In the genomic region with DNA sequence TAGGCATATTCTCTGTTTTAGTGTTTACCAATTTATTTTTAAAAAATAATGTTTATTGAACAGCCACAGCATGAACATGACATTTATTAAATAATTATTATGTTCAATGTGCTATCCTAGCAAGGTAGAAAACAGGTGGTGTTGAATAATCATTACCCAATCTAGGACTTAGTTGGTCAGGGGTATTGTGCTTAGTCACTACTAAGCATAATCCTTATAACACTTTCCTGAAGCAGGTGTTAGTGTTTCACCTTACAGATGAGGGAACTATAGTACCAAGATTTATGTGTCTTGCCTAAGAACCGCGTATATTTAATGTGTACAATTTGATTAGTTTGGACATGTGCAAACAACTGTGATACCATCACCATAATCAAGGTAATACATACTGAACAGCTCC, we compare ENCODE assay signal across 29 cellular contexts.
"Had no signal": no experiment of that assay in that cellular context is flagged by ENCODE, and none has a peak within 500 bp of the region (broad histone marks: within the 10 kb centered on the region; RNA-seq: fewer than 3 reads in every experiment).

No MANE protein-coding gene starts in this region.

- DNase-seq: colonic mucosa; cortex of kidney; dermis blood vessel endothelial cell; dorsolateral prefrontal cortex; effector CD4-positive, alpha-beta T cell; effector CD8-positive, alpha-beta T cell; effector memory CD4-positive, alpha-beta T cell; effector memory CD8-positive, alpha-beta T cell; endodermal cell; erythroblast; esophagus squamous epithelium; foreskin fibroblast; foreskin keratinocyte; foreskin melanocyte; gastrocnemius medialis; glutamatergic neuron; head of caudate nucleus; heart left ventricle; heart right ventricle had no signal

- H3K36me3 ChIP-seq: colonic mucosa, esophagus muscularis mucosa, esophagus squamous epithelium, gastrocnemius medialis, gastroesophageal sphincter, heart left ventricle, heart right ventricle had no signal

- H3K27ac ChIP-seq: colonic mucosa, coronary artery, dorsolateral prefrontal cortex, epithelial cell of prostate, esophagus muscularis mucosa, esophagus squamous epithelium, foreskin keratinocyte, gastrocnemius medialis, gastroesophageal sphincter, heart left ventricle, heart right ventricle had no signal

- H3K9me3 ChIP-seq: colonic mucosa, esophagus squamous epithelium, gastrocnemius medialis, gastroesophageal sphincter had no signal

- H3K4me3 Mint-ChIP-seq: dendritic cell treated with granulocyte-macrophage colony-stimulating factor and Interleukin-4, amounts not matched to agents 40 ng/mL and 50 ng/mL, for 4 days; effector memory CD8-positive, alpha-beta T cell; endodermal cell had no signal

- H3K4me1 ChIP-seq: colonic mucosa, esophagus muscularis mucosa, esophagus squamous epithelium, foreskin keratinocyte, gastrocnemius medialis, gastroesophageal sphincter, heart left ventricle, heart right ventricle had no signal

- H3K27ac Mint-ChIP-seq: dendritic cell treated with granulocyte-macrophage colony-stimulating factor and Interleukin-4, amounts not matched to agents 40 ng/mL and 50 ng/mL, for 4 days; effector memory CD8-positive, alpha-beta T cell; endodermal cell had no signal

- H3K4me1 Mint-ChIP-seq: endodermal cell had no signal

- H3K9me3 Mint-ChIP-seq: effector memory CD8-positive, alpha-beta T cell had no signal

- H3K27me3 ChIP-seq: colonic mucosa, dorsolateral prefrontal cortex, esophagus muscularis mucosa, esophagus squamous epithelium, foreskin keratinocyte, gastrocnemius medialis, gastroesophageal sphincter, heart left ventricle, heart right ventricle had no signal

- H3K27me3 Mint-ChIP-seq: dendritic cell treated with granulocyte-macrophage colony-stimulating factor and Interleukin-4, amounts not matched to agents 40 ng/mL and 50 ng/mL, for 4 days; effector memory CD8-positive, alpha-beta T cell had no signal

- H3K4me3 ChIP-seq: colonic mucosa, coronary artery, dorsolateral prefrontal cortex, esophagus muscularis mucosa, esophagus squamous epithelium, gastrocnemius medialis, gastroesophageal sphincter, heart left ventricle, heart right ventricle had no signal

- ATAC-seq: effector memory CD8-positive, alpha-beta T cell; esophagus mucosa; foreskin keratinocyte; gastrocnemius medialis; gastroesophageal sphincter; heart left ventricle; heart right ventricle had no signal

- FAIRE-seq: colon, endometrium, endothelial cell of umbilical vein, frontal cortex had no signal
